8 cellular contexts compared by ENCODE assay signal in genomic region chr20:43514062-43514971, GRCh38.
DNase-seq lines count a peak whose midpoint lies in the region; ATAC-seq and TF ChIP-seq lines count a peak whose summit lies in the region.

No MANE protein-coding gene starts in this region.

- TF ChIP-seq CTCF in GM12875 (IDR thresholded peaks at IDR 0.05; ENCODE audit: borderline replicate concordance, insufficient read depth, low read depth, low read length) = peak; percentile 36; the same call in 1 of the 2 replicates

- DNase-seq in NCI-H1436 (lab: John Stamatoyannopoulos, UW) = peak; percentile 97
- DNase-seq in T-helper 22 cell (ENCODE audit: low read depth) = peak; percentile 86
- peak; percentile 98 for DNase-seq in astrocyte of the hippocampus (ENCODE audit: low read depth, low spot score)
- DNase-seq in hippocampal formation (lab: John Stamatoyannopoulos, UW) = peak; percentile 97 to 98
- DNase-seq in retina = peak; percentile 94
- DNase-seq in cortex of kidney (lab: John Stamatoyannopoulos, UW) = no peak

- ATAC-seq in HG02763 (IDR thresholded peaks at IDR 0.05; ENCODE audit: unreplicated experiment) = peak; percentile 79

- H3K4me3 ChIP-seq in GM12875 (ENCODE audit: low read depth, low read length) = peak overlapping the region; percentile 54
